7 cellular contexts compared by ENCODE assay signal in genomic region chr2:101512993-101513392, GRCh38. TPM values are rescaled to one million over a fixed set of nuclear protein-coding genes. Genes with fewer than 3 reads are reported as not detected.
"Had no signal": no experiment of that assay in that cellular context is flagged by ENCODE, and none has a peak within 500 bp of the region (broad histone marks: within the 10 kb centered on the region; RNA-seq: fewer than 3 reads in every experiment).

No MANE protein-coding gene starts in this region.

- H3K27ac ChIP-seq: HL-60 had no signal

- ATAC-seq: K562 had no signal

- DNase-seq: KBM-7, KG1 had no signal

- FAIRE-seq: HTR-8/SVneo, K562 had no signal

- H3K4me3 ChIP-seq: K562 had no signal

- H3K27ac Mint-ChIP-seq: IgD-negative memory B cell had no signal

- H3K4me3 Mint-ChIP-seq: IgD-negative memory B cell had no signal

RNA-seq across cellular contexts. Expression of gene RFX8, which starts 38.1 kb away (rescaled TPM):
- total RNA-seq: HT-29, K562 had no signal
- polyA plus RNA-seq: IgD-negative memory B cell, K562 had no signal
